8 cellular contexts compared by ENCODE assay signal in genomic region chr11:74449369-74449931, GRCh38. TPM values are rescaled to one million over a fixed set of nuclear protein-coding genes. Genes with fewer than 3 reads are reported as not detected.
DNase-seq lines count a peak whose midpoint lies in the region; ATAC-seq, FAIRE-seq and TF ChIP-seq lines count a peak whose summit lies in the region.

No MANE protein-coding gene starts in this region.

- H3K27me3 ChIP-seq in OCI-LY1 (ENCODE audit: insufficient read depth, low read length), result 0 out of 2 replicates have a peak, but pooled peaks cover 4% of the 10 kb centered on the region
- peaks cover 46% of the 10 kb centered on the region for H3K27me3 ChIP-seq in foreskin keratinocyte
- H3K27me3 ChIP-seq in pancreas, result no peaks in the 10 kb centered on the region

- no peaks in the 10 kb centered on the region for H3K4me1 ChIP-seq in OCI-LY1 (ENCODE audit: insufficient read depth, low read length, severe bottlenecking)
- no peaks in the 10 kb centered on the region for H3K4me1 ChIP-seq in foreskin keratinocyte
- H3K4me1 ChIP-seq in pancreas, result peaks cover 3 to 8% (median 5%) of the 10 kb centered on the region in 3 donors

- H3K4me2 ChIP-seq in OCI-LY1 (ENCODE audit: low read length), result no peak overlapping the region

- H3K9ac ChIP-seq in OCI-LY1 (ENCODE audit: low read length), result no peak overlapping the region

- 59 to 75% methylated on average over 2 of the region's 2 CpGs for WGBS in pancreas, 2 donors

- no peaks in the 10 kb centered on the region for H4K20me1 ChIP-seq in OCI-LY1 (ENCODE audit: insufficient read depth, low read length)

- FAIRE-seq in pancreas (lab: Jason Lieb, UNC), result no peak

- no peak overlapping the region for H2AFZ ChIP-seq in OCI-LY1 (ENCODE audit: low read length)

- TF ChIP-seq CTCF in OCI-LY1 (IDR thresholded peaks at IDR 0.05; ENCODE audit: low read length) (peak; percentile 74), foreskin keratinocyte (conservative IDR thresholded peaks at IDR 0.05) (peak; percentile 86), pancreas (IDR thresholded peaks at IDR 0.05) (peak; percentile 31 to 56 (median 48))

- H3K9me3 ChIP-seq in OCI-LY1 (ENCODE audit: low read length) (no peaks in the 10 kb centered on the region), pancreas (no peaks in the 10 kb centered on the region)

- DNase-seq in AML-193 (lab: John Stamatoyannopoulos, UW) (peak; percentile 90 to 91), Kasumi-1 (lab: John Stamatoyannopoulos, UW) (peak; percentile 89 to 96), foreskin keratinocyte (peak; percentile 25 to 54), pancreas (peak in 3 of 6 donors; percentile 46 to 67 (median 57))
- DNase-seq in activated T-cell treated with anti-CD3 and anti-CD28 coated beads, Interleukin-2, amount 50 U/mL, for 48 hours, result peak; percentile 31 to 32

- no peaks in the 10 kb centered on the region for H3F3A ChIP-seq in OCI-LY1 (ENCODE audit: insufficient read depth, low read length)

- no peaks in the 10 kb centered on the region for H3K79me2 ChIP-seq in OCI-LY1 (ENCODE audit: insufficient read depth, low read length)

- no peak overlapping the region for H3K4me3 ChIP-seq in OCI-LY1 (ENCODE audit: low read depth, low read length, poor library complexity, severe bottlenecking)
- H3K4me3 ChIP-seq in pancreas, result no peak overlapping the region

- H3K36me3 ChIP-seq in OCI-LY1 (ENCODE audit: insufficient read depth, low read length) (no peaks in the 10 kb centered on the region), pancreas (no peaks in the 10 kb centered on the region)

- ATAC-seq in GM18511 (IDR thresholded peaks at IDR 0.05; ENCODE audit: unreplicated experiment), result peak; percentile 66
- peak; percentile 57 for ATAC-seq in foreskin keratinocyte
- ATAC-seq in pancreas, result peak; percentile 67 to 87 (median 77)
- no peak for ATAC-seq in GM18520 (IDR thresholded peaks at IDR 0.05; ENCODE audit: unreplicated experiment)

- intact Hi-C loops in pancreas (cut with DNase I), result loop anchor here in 2 of 3 donors (5.0 kb wide), 2 partner anchors 57 to 192 kb away; no protein-coding TSS in a partner anchor

- H3K9me2 ChIP-seq in OCI-LY1 (ENCODE audit: low read depth, low read length), result no peaks in the 10 kb centered on the region

- H3K27ac ChIP-seq in OCI-LY1 (ENCODE audit: low read depth, low read length, poor library complexity, severe bottlenecking) (no peak overlapping the region), foreskin keratinocyte (no peak overlapping the region), pancreas (no peak overlapping the region)

RNA-seq across cellular contexts. Expression of gene KCNE3, which starts 17.9 kb away (rescaled TPM):
- total RNA-seq in foreskin keratinocyte (0.07 TPM in 2 replicates), pancreas (10 to 100 TPM in 1 of 6 donors, 1 to 10 TPM in 5; 4.2 to 10.9 (median 6.1) TPM)
- polyA plus RNA-seq in foreskin keratinocyte (0.01 TPM in 1 of 2 replicates, not detected in the other), pancreas (1 to 10 TPM; 4.1 to 4.4 TPM)

RNA-seq across cellular contexts. Expression of gene LIPT2, which starts 44.1 kb away (rescaled TPM):
- total RNA-seq in foreskin keratinocyte (1.7 and 1.9 TPM in 2 replicates), pancreas (1 to 10 TPM in 5 of 6 donors, under 1 TPM in 1; 0.71 to 4.1 (median 2.2) TPM)
- polyA plus RNA-seq in foreskin keratinocyte (1.6 and 1.7 TPM in 2 replicates), pancreas (1 to 10 TPM; 1.3 to 1.6 TPM)

RNA-seq across cellular contexts. Expression of gene PGM2L1, which starts 51.2 kb away (rescaled TPM):
- total RNA-seq in foreskin keratinocyte, result 2.6 and 4.1 TPM in 2 replicates
- polyA plus RNA-seq in foreskin keratinocyte, result 0.70 and 0.86 TPM in 2 replicates
- 1 to 10 TPM; 2.2 to 9.5 (median 4.2) TPM for total RNA-seq in pancreas
- polyA plus RNA-seq in pancreas, result 1 to 10 TPM in 1 of 2 donors, under 1 TPM in 1; 0.96 to 1.9 TPM
